In the genomic region with DNA sequence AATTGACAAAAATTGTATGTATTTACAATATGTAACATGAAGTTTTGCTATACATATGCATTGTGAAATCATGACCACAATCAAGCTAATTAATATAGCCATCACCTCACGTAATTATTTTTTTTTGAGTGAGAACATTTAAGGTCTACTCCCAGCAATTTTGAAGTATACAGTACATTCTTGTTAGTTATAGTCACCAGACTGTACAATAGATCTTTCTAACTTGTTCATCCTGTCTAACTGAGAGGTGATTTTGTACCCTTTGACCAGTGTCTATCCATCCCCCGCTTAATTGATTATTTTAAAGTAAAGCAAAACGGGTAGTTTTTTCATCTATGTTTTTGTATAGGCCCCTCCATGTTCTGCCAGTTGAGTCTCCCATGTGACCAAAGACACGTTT, we compare ENCODE assay signal across 30 cellular contexts. TPM values are rescaled to one million over a fixed set of nuclear protein-coding genes. Genes with fewer than 3 reads are reported as not detected.
DNase-seq lines count a peak whose midpoint lies in the region; FAIRE-seq and TF ChIP-seq lines count a peak whose summit lies in the region.
"Had no signal": no experiment of that assay in that cellular context is flagged by ENCODE, and none has a peak within 500 bp of the region (broad histone marks: within the 10 kb centered on the region; RNA-seq: fewer than 3 reads in every experiment).

No MANE protein-coding gene starts in this region.

- DNase-seq in breast epithelium (ENCODE audit: low spot score in 2 of 2) (no peak), MCF 10A (ENCODE audit: unreplicated experiment) (no peak), bronchial epithelial cell (ENCODE audit: low read depth) (peak; percentile 47), keratinocyte (ENCODE audit: low read depth, low spot score) (no peak), erythroblast (lab: John Stamatoyannopoulos, UW) (no peak), OCI-LY7 (ENCODE audit: low spot score) (no peak)
- DNase-seq in activated naive CD4-positive, alpha-beta T cell treated with anti-CD3 and anti-CD28 coated beads, Interleukin-2, amount 10 ng/mL, durations not matched to agents 7 days and 5 days = no peak
- no peak for DNase-seq in activated T-cell treated with anti-CD3 and anti-CD28 coated beads, Interleukin-2, amount 50 U/mL, for 24 hours
- DNase-seq: ACHN; BE2C; CD8-positive, alpha-beta memory T cell; DMS 273 treated with DMSO at 0.1 percent for 48 hours; DMS79; EL; GF-D8; Kasumi-1; MV-4-11; NCI-H1105 treated with DMSO at 0.1 percent for 48 hours; NCI-H146; NCI-H2029; NCI-H446 treated with DMSO at 0.1 percent for 48 hours; NCI-H526; NCI-H82; NK-92 treated with Interleukin-12 subunit alpha and Interleukin-12 subunit beta, amount 100 ng/mL, for 24 hours; Peyer's patch had no signal

- H3K27me3 Mint-ChIP-seq in MCF 10A (ENCODE audit: insufficient read depth, unreplicated experiment) = no peaks in the 10 kb centered on the region
- H3K27me3 Mint-ChIP-seq in activated naive CD4-positive, alpha-beta T cell treated with anti-CD3 and anti-CD28 coated beads, Interleukin-2, amount 10 ng/mL, durations not matched to agents 7 days and 5 days = peaks cover 6% of the 10 kb centered on the region
- H3K27me3 Mint-ChIP-seq in activated T-cell treated with anti-CD3 and anti-CD28 coated beads, Interleukin-2, amount 50 U/mL, for 24 hours = peaks cover 10% of the 10 kb centered on the region

- dilution Hi-C loops in keratinocyte (cut with MboI; ENCODE audit: extremely low pct_ligation_motif_present, low sequenced_read_pairs) = no loop called here

- H3K27me3 ChIP-seq in breast epithelium = no peaks in the 10 kb centered on the region
- H3K27me3 ChIP-seq in bronchial epithelial cell (ENCODE audit: control insufficient read depth, insufficient read depth, low read length) = no peaks in the 10 kb centered on the region
- H3K27me3 ChIP-seq in keratinocyte (ENCODE audit: control insufficient read depth, extremely low read depth, insufficient read depth, low read length) = no peaks in the 10 kb centered on the region
- H3K27me3 ChIP-seq: BE2C, Peyer's patch had no signal

- peaks cover 0 to 12% of the 10 kb centered on the region in 2 donors for H3K9me3 ChIP-seq in breast epithelium
- H3K9me3 ChIP-seq in keratinocyte (ENCODE audit: control insufficient read depth, low read depth, low read length) = no peaks in the 10 kb centered on the region
- no peaks in the 10 kb centered on the region for H3K9me3 ChIP-seq in OCI-LY7 (ENCODE audit: low read length)
- H3K9me3 ChIP-seq: BE2C had no signal

- H4K20me1 ChIP-seq in keratinocyte (ENCODE audit: control insufficient read depth, extremely low read depth, insufficient read depth, low read length) (no peaks in the 10 kb centered on the region), OCI-LY7 (ENCODE audit: insufficient read depth, low read length) (no peaks in the 10 kb centered on the region)

- CTCF ChIA-PET in MCF 10A (lab: Yijun Ruan, JAX) (interaction anchor here (1.0 to 1.5 kb wide), 2 partner anchors 16 to 54 kb away, joined by 3 read pairs; no protein-coding TSS in a partner anchor), OCI-LY7 (lab: Charles Lee; ENCODE audit: unreplicated experiment) (no interaction called here)
- CTCF ChIA-PET in activated naive CD4-positive, alpha-beta T cell treated with anti-CD3 and anti-CD28 coated beads, Interleukin-2, amount 10 ng/mL, durations not matched to agents 7 days and 5 days (lab: Charles Lee) = interaction anchor here (0.7 kb wide), 1 partner anchor 1824 kb away, joined by 3 read pairs; no protein-coding TSS in a partner anchor

- no peak overlapping the region for H3K4me3 Mint-ChIP-seq in MCF 10A (ENCODE audit: unreplicated experiment)
- H3K4me3 Mint-ChIP-seq in activated naive CD4-positive, alpha-beta T cell treated with anti-CD3 and anti-CD28 coated beads, Interleukin-2, amount 10 ng/mL, durations not matched to agents 7 days and 5 days = no peak overlapping the region
- no peak overlapping the region for H3K4me3 Mint-ChIP-seq in activated T-cell treated with anti-CD3 and anti-CD28 coated beads, Interleukin-2, amount 50 U/mL, for 24 hours
- H3K4me3 Mint-ChIP-seq: CD14-positive monocyte; CD8-positive, alpha-beta memory T cell had no signal

- H2AFZ ChIP-seq in keratinocyte (ENCODE audit: control insufficient read depth, low read length) (no peak overlapping the region), OCI-LY7 (ENCODE audit: low read length) (no peak overlapping the region)

- BruUV-seq in MCF 10A (replicated peaks; lab: Mats Ljungman, UMichigan) (no TSS peak), OCI-LY7 (replicated peaks; lab: Mats Ljungman, UMichigan) (no TSS peak)

- H3K4me1 Mint-ChIP-seq in MCF 10A (ENCODE audit: insufficient read depth, unreplicated experiment) = no peaks in the 10 kb centered on the region
- H3K4me1 Mint-ChIP-seq in activated naive CD4-positive, alpha-beta T cell treated with anti-CD3 and anti-CD28 coated beads, Interleukin-2, amount 10 ng/mL, durations not matched to agents 7 days and 5 days = no peaks in the 10 kb centered on the region
- H3K4me1 Mint-ChIP-seq in activated T-cell treated with anti-CD3 and anti-CD28 coated beads, Interleukin-2, amount 50 U/mL, for 24 hours (ENCODE audit: low read depth) = no peaks in the 10 kb centered on the region
- H3K4me1 Mint-ChIP-seq: CD14-positive monocyte; CD8-positive, alpha-beta memory T cell had no signal

- TF ChIP-seq CTCF in breast epithelium (IDR thresholded peaks at IDR 0.05) (no peak), MCF 10A (IDR thresholded peaks at IDR 0.05; ENCODE audit: unreplicated experiment) (no peak), bronchial epithelial cell (IDR thresholded peaks at IDR 0.05; ENCODE audit: insufficient read depth, low read length, severe bottlenecking) (no peak), keratinocyte (optimal IDR thresholded peaks at IDR 0.05 in 1 of 3, IDR thresholded peaks at IDR 0.05 in 1 of 3, conservative IDR thresholded peaks at IDR 0.05 in 1 of 3; ENCODE audit: extremely low read depth in 1 of 3, insufficient read depth in 2 of 3, low read length in 3 of 3) (no peak), OCI-LY7 (conservative IDR thresholded peaks at IDR 0.05; ENCODE audit: low read length) (no peak)

- H3K79me2 ChIP-seq in keratinocyte (ENCODE audit: control insufficient read depth, insufficient read depth, low read length) (no peaks in the 10 kb centered on the region), OCI-LY7 (ENCODE audit: insufficient read depth, low read depth, low read length) (no peaks in the 10 kb centered on the region)

- FAIRE-seq in bronchial epithelial cell (lab: Jason Lieb, UNC) (no peak), keratinocyte (lab: Jason Lieb, UNC) (no peak)
- FAIRE-seq: GM12891, K562 had no signal

- no peak overlapping the region for H3K9ac ChIP-seq in keratinocyte (ENCODE audit: control insufficient read depth, extremely low read depth, insufficient read depth, low read length)

- H3K36me3 ChIP-seq in breast epithelium (no peaks in the 10 kb centered on the region), bronchial epithelial cell (ENCODE audit: control insufficient read depth, insufficient read depth, low read length) (no peaks in the 10 kb centered on the region), keratinocyte (ENCODE audit: control insufficient read depth in 2 of 2, extremely low read depth in 1 of 2, insufficient read depth in 2 of 2, low read length in 2 of 2) (no peaks in the 10 kb centered on the region), OCI-LY7 (ENCODE audit: insufficient read depth, low read length) (no peaks in the 10 kb centered on the region)
- H3K36me3 ChIP-seq: BE2C, Peyer's patch had no signal

- no peak for TF ChIP-seq POLR2A in breast epithelium (IDR thresholded peaks at IDR 0.05)
- TF ChIP-seq POLR2A in erythroblast (IDR thresholded peaks at IDR 0.05; ENCODE audit: low read length) = no peak

- H3K4me3 ChIP-seq in breast epithelium (no peak overlapping the region), bronchial epithelial cell (ENCODE audit: low read depth, low read length) (no peak overlapping the region), keratinocyte (ENCODE audit: control insufficient read depth in 2 of 3, extremely low read depth in 1 of 3, insufficient read depth in 2 of 3, low read depth in 1 of 3, low read length in 3 of 3) (no peak overlapping the region), OCI-LY7 (ENCODE audit: low read depth, low read length, poor library complexity, severe bottlenecking) (no peak overlapping the region)
- H3K4me3 ChIP-seq: K562, Peyer's patch had no signal

- H3K27ac ChIP-seq in breast epithelium = peak overlapping the region; percentile 67 to 80
- peak overlapping the region; percentile 36 for H3K27ac ChIP-seq in keratinocyte (ENCODE audit: control insufficient read depth, insufficient read depth, low read length)
- no peak overlapping the region for H3K27ac ChIP-seq in OCI-LY7 (ENCODE audit: low read depth, low read length, poor library complexity, severe bottlenecking)
- H3K27ac ChIP-seq: 22Rv1, Peyer's patch had no signal

- POLR2A ChIA-PET in MCF 10A (lab: Yijun Ruan, JAX) (interaction anchor here (0.7 to 1.3 kb wide), 4 partner anchors 9 to 165 kb away, joined by 3 read pairs; no protein-coding TSS in a partner anchor), OCI-LY7 (lab: Charles Lee) (no interaction called here)

- H3K9me2 ChIP-seq in OCI-LY7 (ENCODE audit: insufficient read depth, low read length) = no peaks in the 10 kb centered on the region

- H3K4me1 ChIP-seq in breast epithelium = no peaks in the 10 kb centered on the region
- peaks cover 11% of the 10 kb centered on the region for H3K4me1 ChIP-seq in keratinocyte (ENCODE audit: control insufficient read depth, extremely low read depth, insufficient read depth, low read length)
- H3K4me1 ChIP-seq in OCI-LY7 (ENCODE audit: insufficient read depth, low read length, poor library complexity, severe bottlenecking) = no peaks in the 10 kb centered on the region
- H3K4me1 ChIP-seq: BE2C, Peyer's patch had no signal

- H3K27ac Mint-ChIP-seq in MCF 10A (ENCODE audit: low read depth, unreplicated experiment) = no peak overlapping the region
- no peak overlapping the region for H3K27ac Mint-ChIP-seq in activated naive CD4-positive, alpha-beta T cell treated with anti-CD3 and anti-CD28 coated beads, Interleukin-2, amount 10 ng/mL, durations not matched to agents 7 days and 5 days
- no peak overlapping the region for H3K27ac Mint-ChIP-seq in activated T-cell treated with anti-CD3 and anti-CD28 coated beads, Interleukin-2, amount 50 U/mL, for 24 hours
- H3K27ac Mint-ChIP-seq: CD14-positive monocyte; CD8-positive, alpha-beta memory T cell had no signal

- no peaks in the 10 kb centered on the region for H3K36me3 Mint-ChIP-seq in MCF 10A (ENCODE audit: insufficient read depth, unreplicated experiment)
- no peaks in the 10 kb centered on the region for H3K36me3 Mint-ChIP-seq in activated naive CD4-positive, alpha-beta T cell treated with anti-CD3 and anti-CD28 coated beads, Interleukin-2, amount 10 ng/mL, durations not matched to agents 7 days and 5 days
- H3K36me3 Mint-ChIP-seq in activated T-cell treated with anti-CD3 and anti-CD28 coated beads, Interleukin-2, amount 50 U/mL, for 24 hours (ENCODE audit: low read depth) = no peaks in the 10 kb centered on the region
- H3K36me3 Mint-ChIP-seq: CD14-positive monocyte; CD8-positive, alpha-beta memory T cell had no signal

- peaks cover 15% of the 10 kb centered on the region for H3K9me3 Mint-ChIP-seq in MCF 10A (ENCODE audit: unreplicated experiment)
- H3K9me3 Mint-ChIP-seq in activated naive CD4-positive, alpha-beta T cell treated with anti-CD3 and anti-CD28 coated beads, Interleukin-2, amount 10 ng/mL, durations not matched to agents 7 days and 5 days = no peaks in the 10 kb centered on the region
- H3K9me3 Mint-ChIP-seq in activated T-cell treated with anti-CD3 and anti-CD28 coated beads, Interleukin-2, amount 50 U/mL, for 24 hours = no peaks in the 10 kb centered on the region
- H3K9me3 Mint-ChIP-seq: CD8-positive, alpha-beta memory T cell had no signal

- peak overlapping the region; percentile 51 for H3K4me2 ChIP-seq in keratinocyte (ENCODE audit: control insufficient read depth, extremely low read depth, insufficient read depth, low read depth, low read length)
- no peak overlapping the region for H3K4me2 ChIP-seq in OCI-LY7 (ENCODE audit: low read length)

- H3K9me1 ChIP-seq in keratinocyte (ENCODE audit: control insufficient read depth, extremely low read depth, insufficient read depth, low read length) = no peaks in the 10 kb centered on the region

- intact Hi-C loops in breast epithelium (cut with DNase I; ENCODE audit: low total_unique reads) (no loop called here), MCF 10A (cut with micrococcal nuclease) (no loop called here), OCI-LY7 (cut with micrococcal nuclease; ENCODE audit: unreplicated experiment) (no loop called here)

RNA-seq across cellular contexts. Expression of a gene that starts 30.3 kb away (rescaled TPM):
- total RNA-seq in breast epithelium (1 to 10 TPM; 2.2 to 3.7 (median 3.3) TPM), MCF 10A (2022) (0.10 and 0.23 TPM in 2 replicates), bronchial epithelial cell (under 0.01 and 0.51 TPM in 2 replicates), OCI-LY7 (2022) (not detected in 2 replicates)
- 0.10 to 0.29 TPM (median 0.28 TPM) in 3 replicates for polyA plus RNA-seq in keratinocyte
- not detected for polyA plus RNA-seq in keratinocyte (2011; ENCODE audit: low read depth)
- polyA plus RNA-seq in keratinocyte (2011; cell fraction: cytosol; rRNA removed) = 0.07 and 0.10 TPM in 2 replicates
- 0.47 and 0.53 TPM in 2 replicates for polyA plus RNA-seq in keratinocyte (2011; cell fraction: nucleus; rRNA removed)
- polyA plus RNA-seq in keratinocyte (2012; ENCODE audit: low replicate concordance) = 0.16 and 0.36 TPM in 2 replicates
- polyA minus RNA-seq in keratinocyte = 0.03 to 0.36 TPM (median 0.13 TPM) in 3 replicates
- not detected for polyA minus RNA-seq in keratinocyte (2011; cell fraction: cytosol; rRNA and poly(A)+ RNA removed)
- polyA minus RNA-seq in keratinocyte (2011; cell fraction: nucleus; rRNA and poly(A)+ RNA removed) = 0.63 and 1.0 TPM in 2 replicates
- 0.05 TPM in 1 of 2 replicates, not detected in the other for total RNA-seq in OCI-LY7 (2014; rRNA removed; shearing (Covaris generic))
- total RNA-seq: HT1080 had no signal
- polyA plus RNA-seq: CD8-positive, alpha-beta memory T cell; K562 had no signal
